In genomic region chr20:543369-544152, GRCh38 we compare ENCODE assay signal across 8 cellular contexts. TPM values are rescaled to one million over a fixed set of nuclear protein-coding genes. Genes with fewer than 3 reads are reported as not detected.
A peak's percentile ranks its signal among the peaks of the same experiment; 100 is the strongest.
DNase-seq lines count a peak whose midpoint lies in the region; ATAC-seq, FAIRE-seq and TF ChIP-seq lines count a peak whose summit lies in the region.

Gene CSNK2A1 (minus strand): TSS chr20:543790. CDS start chr20:508551, 35,239 bp downstream.

- H3K9ac ChIP-seq in HUES64 (ENCODE audit: low read depth, low read length) (peak within 1 kb of the TSS; percentile 97), OCI-LY1 (ENCODE audit: low read length) (peak within 1 kb of the TSS; percentile 98)

- H3K36me3 ChIP-seq in HUES64 (ENCODE audit: insufficient read depth, low read length) (peaks cover 12% of the 10 kb centered on the region; the same call in 1 of the 2 replicates), OCI-LY1 (ENCODE audit: insufficient read depth, low read length) (peaks cover 37% of the 10 kb centered on the region), mesodermal cell (ENCODE audit: control insufficient read depth, insufficient read depth, low read length) (peaks cover 37% of the 10 kb centered on the region)

- peaks cover 27% of the 10 kb centered on the region for H3K36me3 Mint-ChIP-seq in Calu3 (ENCODE audit: insufficient read depth, unreplicated experiment)

- H3K27me3 Mint-ChIP-seq in Calu3 (ENCODE audit: unreplicated experiment): peaks cover 17% of the 10 kb centered on the region

- peaks cover 6% of the 10 kb centered on the region for H3K9me3 Mint-ChIP-seq in Calu3 (ENCODE audit: low read depth, unreplicated experiment)

- H3K9me2 ChIP-seq in OCI-LY1 (ENCODE audit: low read depth, low read length): no peaks in the 10 kb centered on the region

- peak within 1 kb of the TSS; percentile 96 for H3K27ac ChIP-seq in HUES64 (ENCODE audit: low read depth, low read length)
- peak within 1 kb of the TSS; percentile 75 for H3K27ac ChIP-seq in OCI-LY1 (ENCODE audit: low read depth, low read length, poor library complexity, severe bottlenecking)
- peak within 1 kb of the TSS; percentile 86 for H3K27ac ChIP-seq in mesodermal cell (ENCODE audit: low read depth, low read length, severe bottlenecking)

- FAIRE-seq in endometrium (lab: Jason Lieb, UNC): peak; percentile 86

- H3K4me3 ChIP-seq in HUES64 (ENCODE audit: low read length): peak within 1 kb of the TSS; percentile 89
- peak within 1 kb of the TSS; percentile 96 for H3K4me3 ChIP-seq in OCI-LY1 (ENCODE audit: low read depth, low read length, poor library complexity, severe bottlenecking)
- peak within 1 kb of the TSS; percentile 99 for H3K4me3 ChIP-seq in mesodermal cell (ENCODE audit: extremely low read depth, insufficient read depth, low read length, poor library complexity, severe bottlenecking)

- intact Hi-C loops in Calu3 (cut with micrococcal nuclease; ENCODE audit: unreplicated experiment): no loop called here

- peaks cover 18% of the 10 kb centered on the region for H3K4me1 Mint-ChIP-seq in Calu3 (ENCODE audit: low read depth, unreplicated experiment)

- CTCF ChIA-PET in Calu3 (lab: Charles Lee): interaction anchor here (1.2 kb wide), 1 partner anchor 102 kb away, joined by 3 read pairs; no protein-coding TSS in a partner anchor

- 1% methylated on average over 44 of the region's 44 CpGs for WGBS in HUES64
- WGBS in mesodermal cell (ENCODE audit: insufficient coverage in 2 of 2), 2 experiments: 2% methylated on average over 21 to 22 of the region's 44 CpGs

- H3K4me3 Mint-ChIP-seq in Calu3 (ENCODE audit: low read depth, unreplicated experiment): peak within 1 kb of the TSS; percentile 93

- H3K9me3 ChIP-seq in HUES64 (ENCODE audit: insufficient read depth, low read depth, low read length) (no peaks in the 10 kb centered on the region; the same call in 1 of the 2 replicates), OCI-LY1 (ENCODE audit: low read length) (peaks cover 21% of the 10 kb centered on the region), mesodermal cell (ENCODE audit: control insufficient read depth, low read length) (peaks cover 36% of the 10 kb centered on the region)

- peak within 1 kb of the TSS; percentile 86 for H3K4me2 ChIP-seq in OCI-LY1 (ENCODE audit: low read length)

- peak; percentile 91 for DNase-seq in Calu3
- peak; percentile 96 for DNase-seq in activated CD8-positive, alpha-beta memory T cell treated with anti-CD3 and anti-CD28 coated beads, Interleukin-2, amount 50 U/mL, for 4 hours
- peak; percentile 90 to 94 for DNase-seq in stimulated activated CD8-positive, alpha-beta memory T cell treated with anti-CD3 and anti-CD28 coated beads, Interleukin-15, amount 100 ng/mL, for 4 hours (ENCODE audit: low read depth in 2 of 2)

- ATAC-seq in GM21447 (IDR thresholded peaks at IDR 0.05; ENCODE audit: unreplicated experiment): peak; percentile 90

- no TSS peak for BruUV-seq in Calu3 (replicated peaks; lab: Mats Ljungman, UMichigan)

- no peak for TF ChIP-seq CTCF in Calu3 (IDR thresholded peaks at IDR 0.05; ENCODE audit: unreplicated experiment)
- no peak for TF ChIP-seq CTCF in OCI-LY1 (IDR thresholded peaks at IDR 0.05; ENCODE audit: low read length)

- no peaks in the 10 kb centered on the region for H4K20me1 ChIP-seq in OCI-LY1 (ENCODE audit: insufficient read depth, low read length)

- peak within 1 kb of the TSS; percentile 50 for H2AFZ ChIP-seq in OCI-LY1 (ENCODE audit: low read length)

- H3K4me1 ChIP-seq in HUES64 (ENCODE audit: insufficient read depth, low read length): peaks cover 25% of the 10 kb centered on the region
- peaks cover 38% of the 10 kb centered on the region for H3K4me1 ChIP-seq in OCI-LY1 (ENCODE audit: insufficient read depth, low read length, severe bottlenecking)
- no peaks in the 10 kb centered on the region for H3K4me1 ChIP-seq in mesodermal cell (ENCODE audit: control insufficient read depth, insufficient read depth, low read length, poor library complexity, severe bottlenecking)

- peaks cover 25% of the 10 kb centered on the region for H3K27me3 ChIP-seq in HUES64 (ENCODE audit: insufficient read depth, low read length)
- H3K27me3 ChIP-seq in OCI-LY1 (ENCODE audit: insufficient read depth, low read length): no peaks in the 10 kb centered on the region

- peak within 1 kb of the TSS; percentile 75 for H3K27ac Mint-ChIP-seq in Calu3 (ENCODE audit: unreplicated experiment)

- peaks cover 48% of the 10 kb centered on the region for H3K79me2 ChIP-seq in OCI-LY1 (ENCODE audit: insufficient read depth, low read length)

- no peaks in the 10 kb centered on the region for H3F3A ChIP-seq in OCI-LY1 (ENCODE audit: insufficient read depth, low read length)

RNA-seq across cellular contexts. Expression of gene CSNK2A1, which starts in this region (rescaled TPM):
- total RNA-seq in Calu3 (2022): 110 and 113 TPM in 2 replicates
- polyA plus RNA-seq in HUES64 (2013, experiment 1 of 2): 117 TPM
- polyA plus RNA-seq in HUES64 (2013, experiment 2 of 2): 127 TPM
- 134 TPM for polyA plus RNA-seq in mesodermal cell (2013, experiment 1 of 2)
- polyA plus RNA-seq in mesodermal cell (2013, experiment 2 of 2): 129 TPM

Comparison
In these comparisons a context has a peak if more than half of its experiments do, and no peak if none do; other contexts are left out.
1. Peak in every context shown above with its lines: DNase-seq, ATAC-seq, H3K4me3 ChIP-seq and H3K27ac ChIP-seq.